In the genomic region with DNA sequence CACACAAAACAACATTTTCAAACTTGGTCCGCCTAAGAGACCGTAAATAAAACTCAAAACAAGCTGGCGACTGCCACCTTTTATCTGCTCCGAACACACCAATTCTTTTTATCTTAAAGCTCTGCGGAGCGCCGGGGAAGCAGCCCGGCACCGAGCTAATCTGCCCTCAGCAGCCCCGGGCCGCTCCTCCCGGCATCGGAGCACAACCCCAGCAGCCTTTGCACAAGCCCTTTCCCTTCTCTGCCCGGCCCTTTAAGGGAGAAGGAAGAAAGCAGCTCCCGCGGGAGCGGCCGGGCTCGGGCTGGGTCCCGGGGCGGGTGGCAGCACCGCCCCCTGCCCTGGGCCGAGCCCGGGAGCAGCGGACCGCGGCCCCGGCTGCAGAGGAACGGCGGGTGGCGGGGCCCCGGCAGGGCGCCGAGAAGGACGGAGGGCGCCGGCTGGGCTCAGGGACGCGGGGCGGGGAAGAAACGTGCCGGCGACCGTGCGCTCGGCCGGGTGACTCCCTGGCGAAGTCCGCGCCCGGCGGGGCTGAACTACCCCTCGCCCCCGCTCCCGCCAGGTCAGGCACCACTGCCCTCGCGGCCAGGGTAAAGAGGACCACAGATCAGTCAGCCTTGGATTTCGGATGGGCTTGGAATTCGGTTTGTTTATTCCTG, we compare ENCODE assay signal across 8 cellular contexts.
DNase-seq lines count a peak whose midpoint lies in the region; ATAC-seq and TF ChIP-seq lines count a peak whose summit lies in the region.

No MANE protein-coding gene starts in this region.

- H3K27me3 ChIP-seq in breast epithelium (peaks cover 0 to 73% of the 10 kb centered on the region in 2 donors), spleen (replicated peaks in 1 of 7) (peaks cover 0 to 97% (median 68%) of the 10 kb centered on the region in 7 donors)

- H3K9me3 Mint-ChIP-seq in T-helper 1 cell treated with Interleukin-12 subunit alpha and Interleukin-12 subunit beta and Interleukin-4 antibody, amounts not matched to agents 30 μg/mL and 1 μg/mL, for 36 hours, result no peaks in the 10 kb centered on the region
- H3K9me3 Mint-ChIP-seq in immature natural killer cell, result peaks cover 0 to 17% (median 3%) of the 10 kb centered on the region in 6 donors

- peak overlapping the region; percentile 7 to 41 for H3K27ac ChIP-seq in breast epithelium
- peak overlapping the region; percentile 46 to 87 (median 82) for H3K27ac ChIP-seq in spleen

- H3K27ac Mint-ChIP-seq in T-helper 1 cell treated with Interleukin-12 subunit alpha and Interleukin-12 subunit beta and Interleukin-4 antibody, amounts not matched to agents 30 μg/mL and 1 μg/mL, for 36 hours, result peak overlapping the region; percentile 55
- no peak overlapping the region for H3K27ac Mint-ChIP-seq in immature natural killer cell

- H3K4me1 ChIP-seq in breast epithelium (no peaks in the 10 kb centered on the region), spleen (peaks cover 3 to 46% (median 39%) of the 10 kb centered on the region in 6 donors)

- peak overlapping the region; percentile 25 for H3K4me3 Mint-ChIP-seq in T-helper 1 cell treated with Interleukin-12 subunit alpha and Interleukin-12 subunit beta and Interleukin-4 antibody, amounts not matched to agents 30 μg/mL and 1 μg/mL, for 36 hours
- peak overlapping the region; percentile 81 to 91 (median 85) for H3K4me3 Mint-ChIP-seq in immature natural killer cell

- peaks cover 8% of the 10 kb centered on the region for H3K4me1 Mint-ChIP-seq in T-helper 1 cell treated with Interleukin-12 subunit alpha and Interleukin-12 subunit beta and Interleukin-4 antibody, amounts not matched to agents 30 μg/mL and 1 μg/mL, for 36 hours (ENCODE audit: low read depth)
- peaks cover 23 to 34% of the 10 kb centered on the region in 2 donors for H3K4me1 Mint-ChIP-seq in immature natural killer cell

- TF ChIP-seq POLR2A in breast epithelium (IDR thresholded peaks at IDR 0.05) (no peak), spleen (IDR thresholded peaks at IDR 0.05) (no peak)

- no peak for TF ChIP-seq CTCF in breast epithelium (IDR thresholded peaks at IDR 0.05)
- TF ChIP-seq CTCF in spleen (IDR thresholded peaks at IDR 0.05 in 8 of 11, conservative IDR thresholded peaks at IDR 0.05 in 3 of 11), result no peak

- intact Hi-C loops in breast epithelium (cut with DNase I; ENCODE audit: low total_unique reads) (loop anchor here (10.0 kb wide), 1 partner anchor 950 kb away; no protein-coding TSS in a partner anchor), spleen (cut with DNase I; ENCODE audit: low total_unique reads) (loop anchor here (10.0 kb wide), 1 partner anchor 960 kb away; no protein-coding TSS in a partner anchor)

- no peaks in the 10 kb centered on the region for H3K9me3 ChIP-seq in breast epithelium
- H3K9me3 ChIP-seq in spleen, result no peaks in the 10 kb centered on the region

- 1 to 2% (median 1%) methylated on average over 33 to 59 of the region's 59 CpGs for WGBS in spleen, 5 donors

- peak overlapping the region; percentile 46 to 70 (median 54) for H3K4me3 ChIP-seq in breast epithelium
- peak overlapping the region; percentile 27 to 71 (median 40) for H3K4me3 ChIP-seq in spleen

- peaks cover 6% of the 10 kb centered on the region for H3K36me3 Mint-ChIP-seq in T-helper 1 cell treated with Interleukin-12 subunit alpha and Interleukin-12 subunit beta and Interleukin-4 antibody, amounts not matched to agents 30 μg/mL and 1 μg/mL, for 36 hours (ENCODE audit: low read depth)
- peaks cover 5% of the 10 kb centered on the region in 3 donors for H3K36me3 Mint-ChIP-seq in immature natural killer cell

- ATAC-seq in HG02884 (IDR thresholded peaks at IDR 0.05; ENCODE audit: unreplicated experiment) (no peak), HG03045 (IDR thresholded peaks at IDR 0.05; ENCODE audit: unreplicated experiment) (no peak)

- DNase-seq in T-helper 1 cell (no peak), NCI-H345 (lab: John Stamatoyannopoulos, UW) (peak; percentile 39), breast epithelium (ENCODE audit: low spot score in 2 of 2) (no peak), immature natural killer cell (no peak), spleen (peak; percentile 80)

- H3K27me3 Mint-ChIP-seq in T-helper 1 cell treated with Interleukin-12 subunit alpha and Interleukin-12 subunit beta and Interleukin-4 antibody, amounts not matched to agents 30 μg/mL and 1 μg/mL, for 36 hours (ENCODE audit: low read depth), result peaks cover 61% of the 10 kb centered on the region
- peaks cover 21 to 33% (median 23%) of the 10 kb centered on the region in 3 donors for H3K27me3 Mint-ChIP-seq in immature natural killer cell (ENCODE audit: low read depth in 3 of 3)

- H3K36me3 ChIP-seq in breast epithelium, result no peaks in the 10 kb centered on the region
- no peaks in the 10 kb centered on the region for H3K36me3 ChIP-seq in spleen

Comparison
In these comparisons a context has a peak if more than half of its experiments do, and no peak if none do; other contexts are left out.
1. DNase-seq: peak in NCI-H345 (single experiment) and spleen (single experiment); none in T-helper 1 cell (0 of 5), breast epithelium (0 of 2) and immature natural killer cell (0 of 3).